Comparison of ENCODE assay signal across 9 cellular contexts in genomic region chr19:4474504-4475136, GRCh38. TPM values are rescaled to one million over a fixed set of nuclear protein-coding genes. Genes with fewer than 3 reads are reported as not detected.
DNase-seq lines count a peak whose midpoint lies in the region; ATAC-seq, FAIRE-seq and TF ChIP-seq lines count a peak whose summit lies in the region.
"Had no signal": no experiment of that assay in that cellular context is flagged by ENCODE, and none has a peak within 500 bp of the region (broad histone marks: within the 10 kb centered on the region; RNA-seq: fewer than 3 reads in every experiment).

No MANE protein-coding gene starts in this region.

- TF ChIP-seq CTCF in D721Med (IDR thresholded peaks at IDR 0.05; ENCODE audit: insufficient read depth, missing control alignments) (no peak), esophagus muscularis mucosa (IDR thresholded peaks at IDR 0.05) (no peak), Calu3 (IDR thresholded peaks at IDR 0.05; ENCODE audit: unreplicated experiment) (no peak)

- ATAC-seq in T-helper 17 cell, result no peak
- no peak for ATAC-seq in GM18520 (IDR thresholded peaks at IDR 0.05; ENCODE audit: unreplicated experiment)

- FAIRE-seq in D721Med (lab: Jason Lieb, UNC), result no peak

- peak overlapping the region; percentile 50; the same call in 1 of the 2 replicates for H3K9ac ChIP-seq in HUES64 (ENCODE audit: low read depth, low read length)

- intact Hi-C loops in esophagus muscularis mucosa (cut with DNase I), result no loop called here
- intact Hi-C loops in Calu3 (cut with micrococcal nuclease; ENCODE audit: unreplicated experiment), result no loop called here

- H3K9me3 ChIP-seq in HUES64 (ENCODE audit: insufficient read depth, low read depth, low read length) (no peaks in the 10 kb centered on the region), T-helper 17 cell (ENCODE audit: control insufficient read depth, low read length, poor library complexity, severe bottlenecking) (no peaks in the 10 kb centered on the region), esophagus muscularis mucosa (no peaks in the 10 kb centered on the region)

- H3K36me3 ChIP-seq in HUES64 (ENCODE audit: insufficient read depth, low read length) (peaks cover 31% of the 10 kb centered on the region), esophagus muscularis mucosa (peaks cover 24 to 46% (median 39%) of the 10 kb centered on the region in 4 donors)

- peaks cover 2% of the 10 kb centered on the region for H3K36me3 Mint-ChIP-seq in T-helper 17 cell (ENCODE audit: low read depth)
- H3K36me3 Mint-ChIP-seq in Calu3 (ENCODE audit: insufficient read depth, unreplicated experiment), result peaks cover 20% of the 10 kb centered on the region

- peaks cover 3% of the 10 kb centered on the region; the same call in 1 of the 2 replicates for H3K4me1 ChIP-seq in HUES64 (ENCODE audit: insufficient read depth, low read length)
- H3K4me1 ChIP-seq in esophagus muscularis mucosa, result peaks cover 22 to 36% (median 32%) of the 10 kb centered on the region in 4 donors

- H3K4me1 Mint-ChIP-seq in T-helper 17 cell (peaks cover 25% of the 10 kb centered on the region), Calu3 (ENCODE audit: low read depth, unreplicated experiment) (no peaks in the 10 kb centered on the region)

- peak overlapping the region; percentile 64 for H3K27ac ChIP-seq in HUES64 (ENCODE audit: low read depth, low read length)
- peak overlapping the region; percentile 22 to 55 (median 43) for H3K27ac ChIP-seq in esophagus muscularis mucosa (replicated peaks in 1 of 4)

- no peaks in the 10 kb centered on the region for H3K27me3 Mint-ChIP-seq in T-helper 17 cell
- H3K27me3 Mint-ChIP-seq in Calu3 (ENCODE audit: unreplicated experiment), result no peaks in the 10 kb centered on the region

- TF ChIP-seq EP300 in esophagus muscularis mucosa (IDR thresholded peaks at IDR 0.05), result no peak

- CTCF ChIA-PET in Calu3 (lab: Charles Lee), result no interaction called here

- H3K27me3 ChIP-seq in HUES64 (ENCODE audit: insufficient read depth, low read length), result no peaks in the 10 kb centered on the region
- no peaks in the 10 kb centered on the region for H3K27me3 ChIP-seq in esophagus muscularis mucosa

- WGBS in HUES64, result 17% methylated on average over 14 of the region's 15 CpGs
- 15% methylated on average over 9 of the region's 15 CpGs for WGBS in esophagus muscularis mucosa

- peak; percentile 98 for DNase-seq in D721Med (ENCODE audit: insufficient read length, low spot score)
- DNase-seq in T-helper 17 cell, result no peak
- no peak for DNase-seq in esophagus muscularis mucosa (ENCODE audit: extremely low spot score)
- DNase-seq in occipital lobe (lab: John Stamatoyannopoulos, UW), result peak; percentile 44
- DNase-seq in Calu3, result no peak
- no peak for DNase-seq in RKO (ENCODE audit: low spot score)

- no peak for TF ChIP-seq POLR2A in esophagus muscularis mucosa (IDR thresholded peaks at IDR 0.05; ENCODE audit: low read depth)

- H3K4me3 Mint-ChIP-seq in T-helper 17 cell (peak overlapping the region; percentile 86), Calu3 (ENCODE audit: low read depth, unreplicated experiment) (no peak overlapping the region)

- H3K27ac Mint-ChIP-seq in T-helper 17 cell (peak overlapping the region; percentile 54), Calu3 (ENCODE audit: unreplicated experiment) (no peak overlapping the region)

- peak overlapping the region; percentile 54 for H3K4me3 ChIP-seq in HUES64 (ENCODE audit: low read length)
- H3K4me3 ChIP-seq in esophagus muscularis mucosa, result peak overlapping the region; percentile 80 to 99 (median 90)

- no peaks in the 10 kb centered on the region for H3K9me3 Mint-ChIP-seq in Calu3 (ENCODE audit: low read depth, unreplicated experiment)

- BruUV-seq in Calu3 (replicated peaks; lab: Mats Ljungman, UMichigan), result no TSS peak

RNA-seq across cellular contexts. Expression of gene HDGFL2, which starts 2.5 kb away (rescaled TPM):
- 67.9 TPM for polyA plus RNA-seq in HUES64 (2013, experiment 1 of 2)
- 73.3 TPM for polyA plus RNA-seq in HUES64 (2013, experiment 2 of 2)
- total RNA-seq in T-helper 17 cell, result 10 to 100 TPM; 22.0 to 26.5 TPM
- total RNA-seq in esophagus muscularis mucosa, result 10 to 100 TPM; 30.5 to 72.3 (median 45.5) TPM
- 32.8 TPM for total RNA-seq in occipital lobe
- 31.9 and 40.6 TPM in 2 replicates for total RNA-seq in Calu3 (2022)

RNA-seq across cellular contexts. Expression of gene UBXN6, which starts 17.0 kb away (rescaled TPM):
- 27.8 TPM for polyA plus RNA-seq in HUES64 (2013, experiment 1 of 2)
- polyA plus RNA-seq in HUES64 (2013, experiment 2 of 2), result 24.9 TPM
- 10 to 100 TPM; 49.5 to 68.7 TPM for total RNA-seq in T-helper 17 cell
- total RNA-seq in esophagus muscularis mucosa, result 100 to 1,000 TPM in 2 of 4 donors, 10 to 100 TPM in 2; 65.2 to 190 (median 98.8) TPM
- 54.7 TPM for total RNA-seq in occipital lobe
- total RNA-seq in Calu3 (2022), result 38.9 and 47.1 TPM in 2 replicates

RNA-seq across cellular contexts. Expression of gene PLIN4, which starts 43.7 kb away (rescaled TPM):
- 0.05 TPM for polyA plus RNA-seq in HUES64 (2013, experiment 1 of 2)
- polyA plus RNA-seq in HUES64 (2013, experiment 2 of 2), result 0.06 TPM
- not detected for total RNA-seq in T-helper 17 cell
- 100 to 1,000 TPM in 2 of 4 donors, 10 to 100 TPM in 2; 45.7 to 134 (median 91.1) TPM for total RNA-seq in esophagus muscularis mucosa
- total RNA-seq in occipital lobe, result under 0.01 TPM
- total RNA-seq in Calu3 (2022), result 1.1 and 2.3 TPM in 2 replicates
- total RNA-seq: T-helper 2 cell treated with Interferon-gamma antibody and Interleukin-4, amounts not matched to agents 100 ng/mL and 5 ng/mL, for 36 hours had no signal

Comparison
In these comparisons a context has a peak if more than half of its experiments do, and no peak if none do; other contexts are left out.
1. DNase-seq: peak in D721Med (single experiment) and occipital lobe (single experiment); none in T-helper 17 cell (0 of 3), esophagus muscularis mucosa (single experiment), Calu3 (single experiment) and RKO (single experiment).
2. RNA of gene PLIN4, which starts 43.7 kb away (total RNA-seq): 45.7 to 134 TPM in esophagus muscularis mucosa; 1.1 to 2.3 TPM in Calu3, not detected in T-helper 17 cell and under 0.01 TPM in occipital lobe (single experiment); every median in the first group is over 10 times any median in the second.